1 cellular context compared by ENCODE assay signal in genomic region chr1:233675893-233676292, GRCh38.
TF ChIP-seq lines count a peak whose summit lies in the region.

No MANE protein-coding gene starts in this region.

TF ChIP-seq in K562, 482 proteins besides CTCF, POLR2A, EP300 and RAD21 (continued from another document):
- TF ChIP-seq MGA (IDR thresholded peaks at IDR 0.05) (peak; percentile 28), ATF2 (CRISPR knock-in tag; IDR thresholded peaks at IDR 0.05) (no peak), L3MBTL2 (IDR thresholded peaks at IDR 0.05) (peak; percentile 40; the same call in 1 of the 2 replicates), ZNF592 (IDR thresholded peaks at IDR 0.05) (0 out of 2 replicates have a peak, but pooled peaks have one; percentile 49), SMARCA4 (IDR thresholded peaks at IDR 0.05) (peak; percentile 43; the same call in 1 of the 2 replicates), MAX (CRISPR knock-in tag; IDR thresholded peaks at IDR 0.05) (peak; percentile 64; the same call in 1 of the 2 replicates), SMARCC2 (IDR thresholded peaks at IDR 0.05; ENCODE audit: low read depth) (0 out of 2 replicates have a peak, but pooled peaks have one; percentile 22), ZBTB49 (CRISPR knock-in tag; IDR thresholded peaks at IDR 0.05; ENCODE audit: borderline replicate concordance) (no peak), CTCFL (IDR thresholded peaks at IDR 0.05; ENCODE audit: borderline replicate concordance, insufficient read depth, low read depth, low read length, poor library complexity, severe bottlenecking) (peak; percentile 81), E2F6 (IDR thresholded peaks at IDR 0.05; ENCODE audit: borderline replicate concordance in 1 of 2, extremely low read depth in 1 of 2, insufficient read depth in 1 of 2, insufficient read length in 1 of 2, low read depth in 1 of 2, low read length in 1 of 2, poor library complexity in 1 of 2, severe bottlenecking in 1 of 2) (peak in 1 of 2 experiments; percentile 23), MLLT1 (IDR thresholded peaks at IDR 0.05) (no peak), TEAD1 (CRISPR knock-in tag; IDR thresholded peaks at IDR 0.05) (no peak), YY1 (IDR thresholded peaks at IDR 0.05; ENCODE audit: borderline replicate concordance in 1 of 3, control insufficient read depth in 1 of 3, extremely low read depth in 1 of 3, insufficient read depth in 3 of 3, insufficient read length in 1 of 3, insufficient replicate concordance in 2 of 3, low read depth in 1 of 3, low read length in 2 of 3) (peak in 1 of 3 experiments; percentile 46), CBFB (CRISPR knock-in tag; IDR thresholded peaks at IDR 0.05) (no peak), MYC (IDR thresholded peaks at IDR 0.05; ENCODE audit: low read depth, low read length) (0 out of 2 replicates have a peak, but pooled peaks have one; percentile 29), MYC (CRISPR knock-in tag; IDR thresholded peaks at IDR 0.05; ENCODE audit: borderline replicate concordance, low read depth) (no peak), HMBOX1 (IDR thresholded peaks at IDR 0.05) (peak; percentile 28; the same call in 1 of the 2 replicates), DNMT1 (IDR thresholded peaks at IDR 0.05) (no peak), CBX3 (IDR thresholded peaks at IDR 0.05; ENCODE audit: borderline replicate concordance in 1 of 2, low read length in 2 of 2) (peak in 1 of 2 experiments; percentile 76; a peak in 1 of 3 replicates)
